ENCODE assay signal across 8 cellular contexts in the genomic region with DNA sequence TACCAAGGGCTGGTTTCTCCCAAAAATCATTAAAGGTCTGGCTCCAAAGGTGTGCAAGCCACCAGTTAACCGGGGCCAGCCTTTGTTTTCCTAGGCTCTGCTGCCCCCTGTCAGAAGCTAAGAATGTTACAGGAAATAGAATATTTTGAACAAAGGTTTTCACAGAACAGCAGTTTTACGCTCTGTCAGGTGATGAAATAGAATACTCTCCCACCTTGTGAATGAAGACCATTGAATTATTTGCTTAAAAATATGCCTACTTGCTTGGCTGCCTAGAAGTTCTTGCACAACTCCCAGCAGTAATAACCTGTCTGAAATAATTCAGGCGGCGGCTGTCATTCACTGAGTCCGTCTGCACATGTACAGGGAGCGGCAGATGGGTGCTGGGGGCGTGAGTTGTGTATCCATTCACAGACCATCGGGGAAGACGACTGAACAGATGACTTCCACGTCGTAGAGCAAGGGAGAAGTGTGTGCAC.
DNase-seq lines count a peak whose midpoint lies in the region; ATAC-seq and TF ChIP-seq lines count a peak whose summit lies in the region.

No MANE protein-coding gene starts in this region.

- ATAC-seq in HG02970 (IDR thresholded peaks at IDR 0.05; ENCODE audit: low FRiP score, unreplicated experiment) = no peak

- DNase-seq in activated gamma-delta T cell treated with Interleukin-2 at 50 U/mL for 16 hours (peak; percentile 60), activated gamma-delta T cell (lab: John Stamatoyannopoulos, UW) (no peak), NCI-H146 treated with DMSO at 0.1 percent for 48 hours (lab: John Stamatoyannopoulos, UW; ENCODE audit: unreplicated experiment) (peak; percentile 34), T1000 (lab: John Stamatoyannopoulos, UW) (peak; percentile 6), astrocyte of the spinal cord (ENCODE audit: low read depth, low spot score) (peak; percentile 58), iPS-NIHi7 (ENCODE audit: extremely low spot score) (peak; percentile 76)
- peak; percentile 30 to 69 (median 45) for DNase-seq in stimulated activated CD4-positive, alpha-beta T cell treated with anti-CD3 and anti-CD28 coated beads, Interleukin-12 subunit alpha, Interleukin-12 subunit beta, amount 100 ng/mL, for 48 hours (ENCODE audit: low read depth in 2 of 3, low spot score in 1 of 3)

- peak overlapping the region; percentile 0 for H3K4me3 ChIP-seq in astrocyte of the spinal cord (ENCODE audit: low read depth, low read length)

- in situ Hi-C loops in astrocyte of the spinal cord (cut with HindIII; ENCODE audit: low sequenced_read_pairs) = no loop called here

- peak; percentile 66 for TF ChIP-seq CTCF in astrocyte of the spinal cord (IDR thresholded peaks at IDR 0.05; ENCODE audit: low read depth, low read length)
